8 cellular contexts compared by ENCODE assay signal in the genomic region with DNA sequence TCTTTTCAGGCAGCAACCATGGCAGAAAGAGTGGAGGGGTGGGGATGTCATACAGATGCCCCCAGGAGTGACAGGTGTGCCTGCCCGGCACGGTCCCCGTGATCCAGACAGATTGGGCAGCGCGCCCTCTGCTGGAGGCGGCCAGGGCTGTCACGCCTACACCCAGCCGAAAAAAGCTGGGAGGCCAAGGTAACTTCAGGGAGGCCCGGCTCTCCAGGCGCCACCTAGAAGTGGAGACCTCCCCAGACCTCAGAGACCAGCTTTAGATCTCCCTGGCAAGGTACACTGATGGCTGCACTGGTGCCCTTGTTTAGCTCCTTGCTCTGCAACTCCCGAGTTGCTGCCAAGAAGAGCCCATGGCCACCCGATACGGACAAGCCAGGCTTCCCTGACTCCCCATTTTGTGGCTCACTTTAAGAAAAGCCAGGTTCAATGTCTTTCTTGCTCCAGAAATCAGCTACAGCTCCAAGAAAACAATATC. TPM values are rescaled to one million over a fixed set of nuclear protein-coding genes. Genes with fewer than 3 reads are reported as not detected.
DNase-seq lines count a peak whose midpoint lies in the region; ATAC-seq and TF ChIP-seq lines count a peak whose summit lies in the region.

No MANE protein-coding gene starts in this region.

- no peak overlapping the region for H3K4me3 ChIP-seq in choroid plexus epithelial cell (ENCODE audit: low read depth, low read length)

- CTCF ChIA-PET in activated CD4-positive, alpha-beta T cell treated with anti-CD3 and anti-CD28 coated beads, Interleukin-2, amount 10 ng/mL, durations not matched to agents 7 days and 5 days (lab: Charles Lee): interaction anchor here (0.6 to 2.4 kb wide), 8 partner anchors 9 to 152 kb away, joined by 3 to 10 read pairs (median 4); partner anchors contain the start of gene PLEKHA6

- no peak overlapping the region for H3K4me3 Mint-ChIP-seq in activated CD4-positive, alpha-beta T cell treated with anti-CD3 and anti-CD28 coated beads, Interleukin-2, amount 10 ng/mL, durations not matched to agents 7 days and 5 days

- DNase-seq in AML-193 (lab: John Stamatoyannopoulos, UW) (peak; percentile 11 to 25), NCI-H2196 (lab: John Stamatoyannopoulos, UW; ENCODE audit: unreplicated experiment) (peak; percentile 69), choroid plexus epithelial cell (ENCODE audit: low read depth) (peak; percentile 39), lung microvascular endothelial cell (ENCODE audit: low read depth in 2 of 2) (peak; percentile 34 to 61)
- DNase-seq in activated CD4-positive, alpha-beta T cell treated with anti-CD3 and anti-CD28 coated beads, Interleukin-2, amount 10 ng/mL, durations not matched to agents 7 days and 5 days: peak; percentile 75
- peak; percentile 65 for DNase-seq in stimulated activated CD8-positive, alpha-beta memory T cell treated with anti-CD3 and anti-CD28 coated beads, Interleukin-15, amount 100 ng/mL, for 24 hours (ENCODE audit: low read depth)

- POLR2A ChIA-PET in activated CD4-positive, alpha-beta T cell treated with anti-CD3 and anti-CD28 coated beads, Interleukin-2, amount 10 ng/mL, durations not matched to agents 7 days and 5 days (lab: Charles Lee): no interaction called here

- no peaks in the 10 kb centered on the region for H3K4me1 Mint-ChIP-seq in activated CD4-positive, alpha-beta T cell treated with anti-CD3 and anti-CD28 coated beads, Interleukin-2, amount 10 ng/mL, durations not matched to agents 7 days and 5 days

- peaks cover 30% of the 10 kb centered on the region for H3K27me3 Mint-ChIP-seq in activated CD4-positive, alpha-beta T cell treated with anti-CD3 and anti-CD28 coated beads, Interleukin-2, amount 10 ng/mL, durations not matched to agents 7 days and 5 days

- H3K36me3 Mint-ChIP-seq in activated CD4-positive, alpha-beta T cell treated with anti-CD3 and anti-CD28 coated beads, Interleukin-2, amount 10 ng/mL, durations not matched to agents 7 days and 5 days (ENCODE audit: low read depth): no peaks in the 10 kb centered on the region

- peak; percentile 57 for ATAC-seq in GM21381 (IDR thresholded peaks at IDR 0.05; ENCODE audit: unreplicated experiment)
- no peak for ATAC-seq in GM21367 (IDR thresholded peaks at IDR 0.05; ENCODE audit: unreplicated experiment)

- H3K9me3 Mint-ChIP-seq in activated CD4-positive, alpha-beta T cell treated with anti-CD3 and anti-CD28 coated beads, Interleukin-2, amount 10 ng/mL, durations not matched to agents 7 days and 5 days: no peaks in the 10 kb centered on the region

- no peak overlapping the region for H3K27ac Mint-ChIP-seq in activated CD4-positive, alpha-beta T cell treated with anti-CD3 and anti-CD28 coated beads, Interleukin-2, amount 10 ng/mL, durations not matched to agents 7 days and 5 days

- peak; percentile 92 for TF ChIP-seq CTCF in choroid plexus epithelial cell (conservative IDR thresholded peaks at IDR 0.05; ENCODE audit: low read depth, low read length)

RNA-seq across cellular contexts. Expression of gene GOLT1A, which starts 6.6 kb away (rescaled TPM):
- not detected for total RNA-seq in activated CD4-positive, alpha-beta T cell treated with anti-CD3 and anti-CD28 coated beads, Interleukin-2, amount 10 ng/mL, durations not matched to agents 7 days and 5 days
- under 0.01 TPM in 2 replicates for total RNA-seq in lung microvascular endothelial cell

RNA-seq across cellular contexts. Expression of gene KISS1, which starts 10.9 kb away (rescaled TPM):
- not detected for total RNA-seq in activated CD4-positive, alpha-beta T cell treated with anti-CD3 and anti-CD28 coated beads, Interleukin-2, amount 10 ng/mL, durations not matched to agents 7 days and 5 days
- total RNA-seq in lung microvascular endothelial cell: 0.22 and 0.40 TPM in 2 replicates

RNA-seq across cellular contexts. Expression of gene REN, which starts 41.0 kb away (rescaled TPM):
- total RNA-seq in activated CD4-positive, alpha-beta T cell treated with anti-CD3 and anti-CD28 coated beads, Interleukin-2, amount 10 ng/mL, durations not matched to agents 7 days and 5 days: not detected
- total RNA-seq in lung microvascular endothelial cell: not detected in 2 replicates

RNA-seq across cellular contexts. Expression of gene ETNK2, which starts 55.3 kb away (rescaled TPM):
- under 1 TPM in 1 of 2 experiments, not detected in 1; 0.25 TPM for total RNA-seq in activated CD4-positive, alpha-beta T cell treated with anti-CD3 and anti-CD28 coated beads, Interleukin-2, amount 10 ng/mL, durations not matched to agents 7 days and 5 days
- total RNA-seq in lung microvascular endothelial cell: 6.9 and 9.4 TPM in 2 replicates

Comparison
In these comparisons a context has a peak if more than half of its experiments do, and no peak if none do; other contexts are left out.
1. DNase-seq: peak in every context shown above with its lines; median percentile 75 in activated CD4-positive, alpha-beta T cell treated with anti-CD3 and anti-CD28 coated beads, Interleukin-2, amount 10 ng/mL, durations not matched to agents 7 days and 5 days; 69 in NCI-H2196; 65 in stimulated activated CD8-positive, alpha-beta memory T cell treated with anti-CD3 and anti-CD28 coated beads, Interleukin-15, amount 100 ng/mL, for 24 hours; 48 in lung microvascular endothelial cell; 39 in choroid plexus epithelial cell; 18 in AML-193.